Comparison of ENCODE assay signal across 8 cellular contexts in the genomic region with DNA sequence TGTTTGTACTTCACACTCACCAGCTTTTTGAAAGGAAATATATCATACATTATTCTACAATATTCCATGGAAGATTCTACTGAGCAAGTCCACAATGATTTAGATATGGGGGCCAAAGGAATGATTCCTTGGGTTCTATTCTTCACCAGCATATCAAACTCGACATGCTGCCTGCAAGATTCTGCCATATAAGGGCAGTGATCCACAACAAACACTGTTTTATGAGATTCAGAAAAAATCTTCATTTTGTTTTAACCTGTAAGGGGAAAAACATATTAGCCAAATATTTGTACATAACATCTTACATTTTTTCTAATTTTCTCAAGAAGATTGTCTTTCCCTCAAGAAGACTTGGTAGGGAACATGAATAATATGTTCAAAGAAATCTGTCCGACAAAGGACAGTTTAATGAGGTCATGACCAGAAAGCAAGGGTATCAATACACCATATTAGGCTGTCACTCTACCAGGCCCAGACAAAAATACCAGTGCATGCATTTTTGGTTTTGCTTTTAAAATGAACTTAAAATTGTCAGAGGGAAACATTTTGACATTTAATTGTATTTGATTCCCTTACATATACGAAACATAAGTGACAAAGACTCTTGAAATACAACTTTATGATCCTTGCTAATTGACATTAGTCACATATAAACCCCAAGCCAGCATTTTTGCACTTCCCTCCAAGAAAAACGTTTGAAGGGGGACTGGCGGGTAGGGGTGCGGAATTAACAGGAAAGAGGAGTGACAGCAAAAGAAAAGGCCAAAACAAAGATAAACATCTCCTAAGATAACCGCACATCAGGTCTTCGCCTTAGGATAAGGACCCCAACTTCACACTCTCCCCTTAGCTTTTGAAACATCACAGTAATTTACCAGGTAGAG. TPM values are rescaled to one million over a fixed set of nuclear protein-coding genes. Genes with fewer than 3 reads are reported as not detected.
DNase-seq lines count a peak whose midpoint lies in the region; ATAC-seq and TF ChIP-seq lines count a peak whose summit lies in the region.

No MANE protein-coding gene starts in this region.

- 5 to 7% (median 7%) methylated on average over 8 of the region's 8 CpGs for WGBS in adrenal gland, 4 donors
- WGBS in lower leg skin, 2 donors = 7 to 10% methylated on average over 8 of the region's 8 CpGs

- H3K4me3 ChIP-seq in BJ (ENCODE audit: low read depth, low read length) = peak overlapping the region; percentile 88
- H3K4me3 ChIP-seq in HUES48 (ENCODE audit: low read depth, low read length) = peak overlapping the region; percentile 98
- H3K4me3 ChIP-seq in adrenal gland = peak overlapping the region in 2 of 4 donors; percentile 84
- peak overlapping the region; percentile 95 for H3K4me3 ChIP-seq in lower leg skin (ENCODE audit: low read depth, poor library complexity, severe bottlenecking)
- peak overlapping the region; percentile 97 for H3K4me3 ChIP-seq in upper lobe of right lung

- POLR2A ChIA-PET in BJ (lab: Charles Lee) = no interaction called here

- no peaks in the 10 kb centered on the region for H3K9me3 ChIP-seq in HUES48 (ENCODE audit: control insufficient read depth, insufficient read depth, low read length)
- H3K9me3 ChIP-seq in adrenal gland (replicated peaks in 1 of 3) = no peaks in the 10 kb centered on the region
- H3K9me3 ChIP-seq in upper lobe of right lung = no peaks in the 10 kb centered on the region

- TF ChIP-seq POLR2A in adrenal gland (IDR thresholded peaks at IDR 0.05) (no peak), lower leg skin (IDR thresholded peaks at IDR 0.05) (no peak)

- TF ChIP-seq CTCF in BJ (IDR thresholded peaks at IDR 0.05; ENCODE audit: insufficient read depth, low read depth, low read length) = no peak
- TF ChIP-seq CTCF in adrenal gland (IDR thresholded peaks at IDR 0.05) = no peak
- no peak for TF ChIP-seq CTCF in lower leg skin (IDR thresholded peaks at IDR 0.05)
- no peak for TF ChIP-seq CTCF in upper lobe of right lung (IDR thresholded peaks at IDR 0.05)

- no peak overlapping the region for H3K27ac ChIP-seq in HUES48 (ENCODE audit: low read depth, low read length)
- H3K27ac ChIP-seq in adrenal gland = peak overlapping the region in 4 of 5 donors; percentile 87 to 97 (median 95)
- peak overlapping the region; percentile 97 for H3K27ac ChIP-seq in upper lobe of right lung

- DNase-seq in BJ (ENCODE audit: low read depth) (no peak), adrenal gland (no peak), lower leg skin (ENCODE audit: low spot score in 2 of 2) (no peak), upper lobe of right lung (no peak), midbrain (lab: John Stamatoyannopoulos, UW) (no peak), GM03348 (ENCODE audit: low spot score) (no peak), HuH-7 (ENCODE audit: low spot score) (no peak)

- H3K36me3 ChIP-seq in BJ (ENCODE audit: control insufficient read depth, insufficient read depth, low read length) = no peaks in the 10 kb centered on the region
- H3K36me3 ChIP-seq in HUES48 (ENCODE audit: control insufficient read depth, insufficient read depth, low read length) = peaks cover 28% of the 10 kb centered on the region
- H3K36me3 ChIP-seq in adrenal gland (replicated peaks in 1 of 2) = no peaks in the 10 kb centered on the region
- H3K36me3 ChIP-seq in upper lobe of right lung = peaks cover 15% of the 10 kb centered on the region

- H3K27me3 ChIP-seq in BJ (ENCODE audit: control insufficient read depth, insufficient read depth, low read length) = no peaks in the 10 kb centered on the region
- no peaks in the 10 kb centered on the region for H3K27me3 ChIP-seq in HUES48 (ENCODE audit: control insufficient read depth, insufficient read depth, low read length)
- H3K27me3 ChIP-seq in adrenal gland = no peaks in the 10 kb centered on the region
- H3K27me3 ChIP-seq in upper lobe of right lung = no peaks in the 10 kb centered on the region

- ATAC-seq in upper lobe of right lung = no peak

- H3K9ac ChIP-seq in HUES48 (ENCODE audit: low read depth, low read length) = peak overlapping the region; percentile 92

- CTCF ChIA-PET in BJ (lab: Yijun Ruan, JAX) = no interaction called here

- intact Hi-C loops in adrenal gland (cut with DNase I) = loop anchor here in 1 of 2 donors (10.0 kb wide), 1 partner anchor 78 kb away; a partner anchor contains a TSS
- intact Hi-C loops in lower leg skin (cut with DNase I; ENCODE audit: low total_unique reads) = no loop called here
- intact Hi-C loops in upper lobe of right lung (cut with DNase I) = no loop called here

- peaks cover 14% of the 10 kb centered on the region; the same call in 1 of the 2 replicates for H3K4me1 ChIP-seq in HUES48 (ENCODE audit: control insufficient read depth, insufficient read depth, low read length)
- peaks cover 13 to 47% of the 10 kb centered on the region in 2 donors for H3K4me1 ChIP-seq in adrenal gland (replicated peaks in 1 of 2)
- peaks cover 37% of the 10 kb centered on the region for H3K4me1 ChIP-seq in upper lobe of right lung

RNA-seq across cellular contexts. Expression of a gene that starts 1.0 kb away (rescaled TPM):
- polyA plus RNA-seq in BJ (2011; rRNA removed) (11.4 and 25.9 TPM in 2 replicates), adrenal gland (10 to 100 TPM; 49.2 to 67.9 (median 52.7) TPM)
- 37.0 and 81.4 TPM in 2 replicates for polyA minus RNA-seq in BJ (2011; rRNA and poly(A)+ RNA removed)
- total RNA-seq in adrenal gland (10 to 100 TPM; 22.7 to 54.4 (median 31.6) TPM), lower leg skin (10 to 100 TPM; 10.3 to 19.3 (median 14.9) TPM), upper lobe of right lung (20.8 TPM)

RNA-seq across cellular contexts. Expression of a gene that starts 1.5 kb away (rescaled TPM):
- 16.1 and 36.3 TPM in 2 replicates for polyA plus RNA-seq in BJ (2011; rRNA removed)
- polyA minus RNA-seq in BJ (2011; rRNA and poly(A)+ RNA removed) = 12.1 and 12.5 TPM in 2 replicates
- total RNA-seq in adrenal gland = 100 to 1,000 TPM in 3 of 8 donors, 10 to 100 TPM in 5; 43.5 to 154 (median 77.4) TPM
- polyA plus RNA-seq in adrenal gland = 10 to 100 TPM; 55.9 to 73.7 (median 66.7) TPM
- 10 to 100 TPM; 38.1 to 60.3 (median 46.6) TPM for total RNA-seq in lower leg skin
- total RNA-seq in upper lobe of right lung = 64.1 TPM
